Comparison of ENCODE assay signal across 8 cellular contexts in genomic region chr15:64894395-64895056, GRCh38. TPM values are rescaled to one million over a fixed set of nuclear protein-coding genes. Genes with fewer than 3 reads are reported as not detected.
A peak's percentile ranks its signal among the peaks of the same experiment; 100 is the strongest.
DNase-seq lines count a peak whose midpoint lies in the region; ATAC-seq and TF ChIP-seq lines count a peak whose summit lies in the region.

No MANE protein-coding gene starts in this region.

- no TSS peak for BruUV-seq in Panc1 (replicated peaks; lab: Mats Ljungman, UMichigan)

- H3K27ac ChIP-seq in Panc1 (ENCODE audit: low read length) (0 out of 2 replicates have a peak overlapping the region, but pooled peaks have one; percentile 66), layer of hippocampus (ENCODE audit: low read depth, low read length) (peak overlapping the region; percentile 87)

- H3K4me3 Mint-ChIP-seq in activated naive CD8-positive, alpha-beta T cell, result peak overlapping the region; percentile 92

- H3K36me3 ChIP-seq in Panc1 (ENCODE audit: control insufficient read depth, insufficient read depth, low read length), result no peaks in the 10 kb centered on the region

- intact Hi-C loops in Panc1 (cut with micrococcal nuclease; ENCODE audit: unreplicated experiment), result no loop called here

- no peaks in the 10 kb centered on the region for H3K27me3 Mint-ChIP-seq in activated naive CD8-positive, alpha-beta T cell

- H3K4me1 ChIP-seq in Panc1 (ENCODE audit: control insufficient read depth, insufficient read depth, low read length), result peaks cover 24% of the 10 kb centered on the region

- H3K27me3 ChIP-seq in Panc1 (ENCODE audit: control insufficient read depth, insufficient read depth, low read length) (no peaks in the 10 kb centered on the region), layer of hippocampus (ENCODE audit: control insufficient read depth, insufficient read depth, low read length) (no peaks in the 10 kb centered on the region)

- DNase-seq in DMS79 (lab: John Stamatoyannopoulos, UW) (peak; percentile 34), Panc1 (ENCODE audit: low read depth, low spot score) (no peak), epidermal melanocyte (ENCODE audit: insufficient read length, low spot score) (no peak), HT-29 (ENCODE audit: low spot score) (no peak)
- DNase-seq in stimulated activated CD8-positive, alpha-beta memory T cell treated with anti-CD3 and anti-CD28 coated beads, Interleukin-12 subunit alpha, Interleukin-12 subunit beta, amount 100 ng/mL, for 4 hours (ENCODE audit: low read depth), result peak; percentile 51

- in situ Hi-C loops in Panc1 (cut with HindIII; ENCODE audit: low pct_unique_long_range_greater_than_20kb, low sequenced_read_pairs), result no loop called here

- ATAC-seq in GM21619 (IDR thresholded peaks at IDR 0.05; ENCODE audit: unreplicated experiment) (peak; percentile 29), Panc1 (no peak)

- no peaks in the 10 kb centered on the region for H3K36me3 Mint-ChIP-seq in activated naive CD8-positive, alpha-beta T cell

- CTCF ChIA-PET in Panc1 (lab: Charles Lee), result interaction anchor here (0.6 kb wide), 1 partner anchor 136 kb away, joined by 10 read pairs; no protein-coding TSS in a partner anchor

- H3K9me3 Mint-ChIP-seq in activated naive CD8-positive, alpha-beta T cell (ENCODE audit: low read depth), result no peaks in the 10 kb centered on the region

- POLR2A ChIA-PET in Panc1 (lab: Charles Lee), result no interaction called here

- H3K27ac Mint-ChIP-seq in activated naive CD8-positive, alpha-beta T cell, result peak overlapping the region; percentile 98

- no peak for TF ChIP-seq CTCF in Panc1 (IDR thresholded peaks at IDR 0.05)

- no peaks in the 10 kb centered on the region for H3K9me3 ChIP-seq in Panc1 (ENCODE audit: control insufficient read depth, insufficient read depth, low read depth, low read length)

- peaks cover 59% of the 10 kb centered on the region for H3K4me1 Mint-ChIP-seq in activated naive CD8-positive, alpha-beta T cell (ENCODE audit: low read depth)

- no peak overlapping the region for H3K4me3 ChIP-seq in Panc1 (ENCODE audit: low read depth in 2 of 2, low read length in 2 of 2)

RNA-seq across cellular contexts. Expression of gene ANKDD1A, which starts 17.2 kb away (rescaled TPM):
- 6.8 TPM for total RNA-seq in Panc1 (2021; ENCODE audit: unreplicated experiment)
- polyA plus RNA-seq in Panc1 (2012; ENCODE audit: insufficient read length), result 10.2 TPM
- total RNA-seq in HT-29 (2014; rRNA removed; shearing (Covaris generic)), result 0.60 and 0.71 TPM in 2 replicates

RNA-seq across cellular contexts. Expression of gene PLEKHO2, which starts 52.8 kb away (rescaled TPM):
- total RNA-seq in Panc1 (2021; ENCODE audit: unreplicated experiment), result 11.1 TPM
- 8.9 TPM for polyA plus RNA-seq in Panc1 (2012; ENCODE audit: insufficient read length)
- 6.4 and 8.1 TPM in 2 replicates for total RNA-seq in HT-29 (2014; rRNA removed; shearing (Covaris generic))

Comparison
In these comparisons a context has a peak if more than half of its experiments do, and no peak if none do; other contexts are left out.
1. DNase-seq: peak in DMS79 (single experiment) and stimulated activated CD8-positive, alpha-beta memory T cell treated with anti-CD3 and anti-CD28 coated beads, Interleukin-12 subunit alpha, Interleukin-12 subunit beta, amount 100 ng/mL, for 4 hours (single experiment); none in Panc1 (single experiment), epidermal melanocyte (single experiment) and HT-29 (single experiment).